ENCODE assay signal across 9 cellular contexts in genomic region chr15:80996247-80996646, GRCh38. TPM values are rescaled to one million over a fixed set of nuclear protein-coding genes. Genes with fewer than 3 reads are reported as not detected.
DNase-seq lines count a peak whose midpoint lies in the region; ATAC-seq and TF ChIP-seq lines count a peak whose summit lies in the region.
"Had no signal": no experiment of that assay in that cellular context is flagged by ENCODE, and none has a peak within 500 bp of the region (broad histone marks: within the 10 kb centered on the region; RNA-seq: fewer than 3 reads in every experiment).

No MANE protein-coding gene starts in this region.

- intact Hi-C loops in activated CD8-positive, alpha-beta T cell treated with anti-CD3 and anti-CD28 coated beads for 36 hours (cut with micrococcal nuclease), result loop anchor here (10.0 kb wide), 3 partner anchors 109 to 299 kb away; no protein-coding TSS in a partner anchor
- intact Hi-C loops in spleen (cut with DNase I; ENCODE audit: low total_unique reads), result loop anchor here (10.0 kb wide), 1 partner anchor 109 kb away; no protein-coding TSS in a partner anchor

- H3K27me3 ChIP-seq in endodermal cell (ENCODE audit: control insufficient read depth, insufficient read depth, low read length, poor library complexity, severe bottlenecking) (no peaks in the 10 kb centered on the region), spleen (replicated peaks in 1 of 7) (no peaks in the 10 kb centered on the region)

- H3K4me1 ChIP-seq in endodermal cell (ENCODE audit: control insufficient read depth, insufficient read depth, low read length) (no peaks in the 10 kb centered on the region), spleen (peaks cover 11 to 37% (median 23%) of the 10 kb centered on the region in 6 donors)

- TF ChIP-seq CTCF in activated CD8-positive, alpha-beta T cell treated with anti-CD3 and anti-CD28 coated beads for 36 hours (IDR thresholded peaks at IDR 0.05), result peak; percentile 87
- TF ChIP-seq CTCF in endodermal cell (conservative IDR thresholded peaks at IDR 0.05), result peak; percentile 84
- peak in 7 of 11 experiments; percentile 31 to 59 (median 48) for TF ChIP-seq CTCF in spleen (IDR thresholded peaks at IDR 0.05 in 8 of 11, conservative IDR thresholded peaks at IDR 0.05 in 3 of 11)

- H3K36me3 Mint-ChIP-seq in activated CD8-positive, alpha-beta T cell treated with anti-CD3 and anti-CD28 coated beads for 36 hours (ENCODE audit: low read depth), result peaks cover 1% of the 10 kb centered on the region
- H3K36me3 Mint-ChIP-seq in activated CD8-positive, alpha-beta T cell treated with anti-CD3 and anti-CD28 coated beads, Interleukin-2, amount 10 ng/mL, durations not matched to agents 7 days and 5 days (ENCODE audit: low read depth), result peaks cover 5% of the 10 kb centered on the region
- no peaks in the 10 kb centered on the region for H3K36me3 Mint-ChIP-seq in endodermal cell (ENCODE audit: low read depth)

- H3K4me1 Mint-ChIP-seq in activated CD8-positive, alpha-beta T cell treated with anti-CD3 and anti-CD28 coated beads for 36 hours (ENCODE audit: low read depth), result peaks cover 28% of the 10 kb centered on the region
- peaks cover 48% of the 10 kb centered on the region for H3K4me1 Mint-ChIP-seq in activated CD8-positive, alpha-beta T cell treated with anti-CD3 and anti-CD28 coated beads, Interleukin-2, amount 10 ng/mL, durations not matched to agents 7 days and 5 days (ENCODE audit: low read depth)
- H3K4me1 Mint-ChIP-seq in endodermal cell, result peaks cover 8% of the 10 kb centered on the region

- no CpG with 5 or more reads among the region's 1 CpG for WGBS in endodermal cell (ENCODE audit: insufficient coverage in 1 of 2, insufficient read length in 1 of 2), 2 experiments
- whole genome bisulfite sequencing in spleen, 5 donors, result 95 to 100% (median 100%) methylated on average over 1 of the region's 1 CpG

- POLR2A ChIA-PET in activated CD8-positive, alpha-beta T cell treated with anti-CD3 and anti-CD28 coated beads for 36 hours (lab: Charles Lee), result no interaction called here
- POLR2A ChIA-PET in activated CD8-positive, alpha-beta T cell treated with anti-CD3 and anti-CD28 coated beads, Interleukin-2, amount 10 ng/mL, durations not matched to agents 7 days and 5 days (lab: Charles Lee), result no interaction called here

- peak; percentile 27 for DNase-seq in activated CD8-positive, alpha-beta T cell treated with anti-CD3 and anti-CD28 coated beads for 36 hours
- no peak for DNase-seq in activated CD8-positive, alpha-beta T cell treated with anti-CD3 and anti-CD28 coated beads, Interleukin-2, amount 10 ng/mL, durations not matched to agents 7 days and 5 days
- DNase-seq in NCI-H69 (lab: John Stamatoyannopoulos, UW), result peak; percentile 54
- DNase-seq in endodermal cell, result no peak
- DNase-seq in spleen, result no peak
- DNase-seq in NCI-H1436 (lab: John Stamatoyannopoulos, UW), result no peak
- DNase-seq in central memory CD4-positive, alpha-beta T cell, result no peak
- DNase-seq in DMS153 (lab: John Stamatoyannopoulos, UW), result no peak
- DNase-seq: DMS79 treated with DMSO at 0.1 percent for 48 hours had no signal

- TF ChIP-seq POLR2A in spleen (IDR thresholded peaks at IDR 0.05), result no peak

- no peak overlapping the region for H3K4me3 Mint-ChIP-seq in activated CD8-positive, alpha-beta T cell treated with anti-CD3 and anti-CD28 coated beads for 36 hours
- no peak overlapping the region for H3K4me3 Mint-ChIP-seq in activated CD8-positive, alpha-beta T cell treated with anti-CD3 and anti-CD28 coated beads, Interleukin-2, amount 10 ng/mL, durations not matched to agents 7 days and 5 days
- no peak overlapping the region for H3K4me3 Mint-ChIP-seq in endodermal cell

- no peaks in the 10 kb centered on the region for H3K36me3 ChIP-seq in endodermal cell (ENCODE audit: control insufficient read depth, insufficient read depth, low read length)
- no peaks in the 10 kb centered on the region for H3K36me3 ChIP-seq in spleen

- H3K27ac ChIP-seq in endodermal cell (ENCODE audit: low read depth, low read length) (no peak overlapping the region), spleen (no peak overlapping the region)

- H3K4me3 ChIP-seq in endodermal cell (ENCODE audit: low read length) (no peak overlapping the region), spleen (no peak overlapping the region)

- H3K27me3 Mint-ChIP-seq in activated CD8-positive, alpha-beta T cell treated with anti-CD3 and anti-CD28 coated beads for 36 hours, result no peaks in the 10 kb centered on the region
- no peaks in the 10 kb centered on the region for H3K27me3 Mint-ChIP-seq in activated CD8-positive, alpha-beta T cell treated with anti-CD3 and anti-CD28 coated beads, Interleukin-2, amount 10 ng/mL, durations not matched to agents 7 days and 5 days (ENCODE audit: low read depth)
- H3K27me3 Mint-ChIP-seq in endodermal cell (ENCODE audit: insufficient read depth), result no peaks in the 10 kb centered on the region

- no peak overlapping the region for H3K9ac ChIP-seq in endodermal cell (ENCODE audit: extremely low read depth, low read length, poor library complexity, severe bottlenecking)

- no peak for ATAC-seq in activated CD8-positive, alpha-beta T cell treated with anti-CD3 and anti-CD28 coated beads for 36 hours
- no peak for ATAC-seq in activated CD8-positive, alpha-beta T cell treated with anti-CD3 and anti-CD28 coated beads, Interleukin-2, amount 10 ng/mL, durations not matched to agents 7 days and 5 days

- peaks cover 5% of the 10 kb centered on the region for H3K9me3 Mint-ChIP-seq in activated CD8-positive, alpha-beta T cell treated with anti-CD3 and anti-CD28 coated beads for 36 hours
- H3K9me3 Mint-ChIP-seq in activated CD8-positive, alpha-beta T cell treated with anti-CD3 and anti-CD28 coated beads, Interleukin-2, amount 10 ng/mL, durations not matched to agents 7 days and 5 days (ENCODE audit: insufficient read depth), result no peaks in the 10 kb centered on the region
- no peaks in the 10 kb centered on the region for H3K9me3 Mint-ChIP-seq in endodermal cell

- CTCF ChIA-PET in activated CD8-positive, alpha-beta T cell treated with anti-CD3 and anti-CD28 coated beads for 36 hours (lab: Charles Lee), result interaction anchor here (2.1 to 2.4 kb wide), 2 partner anchors 112 to 270 kb away, joined by 10 read pairs; no protein-coding TSS in a partner anchor
- CTCF ChIA-PET in activated CD8-positive, alpha-beta T cell treated with anti-CD3 and anti-CD28 coated beads, Interleukin-2, amount 10 ng/mL, durations not matched to agents 7 days and 5 days (lab: Charles Lee), result interaction anchor here (1.8 kb wide), 1 partner anchor 270 kb away, joined by 12 read pairs; no protein-coding TSS in a partner anchor

- H3K9me3 ChIP-seq in endodermal cell (ENCODE audit: control insufficient read depth, low read length), result no peaks in the 10 kb centered on the region
- H3K9me3 ChIP-seq in spleen, result peaks cover 0 to 6% (median 2%) of the 10 kb centered on the region in 8 donors

- no peak overlapping the region for H3K27ac Mint-ChIP-seq in activated CD8-positive, alpha-beta T cell treated with anti-CD3 and anti-CD28 coated beads for 36 hours
- H3K27ac Mint-ChIP-seq in activated CD8-positive, alpha-beta T cell treated with anti-CD3 and anti-CD28 coated beads, Interleukin-2, amount 10 ng/mL, durations not matched to agents 7 days and 5 days, result no peak overlapping the region
- no peak overlapping the region for H3K27ac Mint-ChIP-seq in endodermal cell

RNA-seq across cellular contexts. Expression of gene TLNRD1, which starts 4.5 kb away (rescaled TPM):
- 10 to 100 TPM; 19.3 to 20.1 TPM for total RNA-seq in activated CD8-positive, alpha-beta T cell treated with anti-CD3 and anti-CD28 coated beads for 36 hours
- total RNA-seq in activated CD8-positive, alpha-beta T cell treated with anti-CD3 and anti-CD28 coated beads, Interleukin-2, amount 10 ng/mL, durations not matched to agents 7 days and 5 days, result 10 to 100 TPM; 32.3 to 33.8 TPM
- total RNA-seq in endodermal cell (10 to 100 TPM; 25.1 to 28.2 TPM), spleen (10 to 100 TPM; 22.7 to 53.3 (median 32.3) TPM)
- 14.4 TPM for polyA plus RNA-seq in endodermal cell (2013, experiment 1 of 2)
- polyA plus RNA-seq in endodermal cell (2013, experiment 2 of 2), result 14.3 TPM
- 10 to 100 TPM in 1 of 3 donors, 1 to 10 TPM in 2; 6.2 to 14.1 (median 8.1) TPM for polyA plus RNA-seq in spleen

RNA-seq across cellular contexts. Expression of gene MESD, which starts 6.6 kb away (rescaled TPM):
- total RNA-seq in activated CD8-positive, alpha-beta T cell treated with anti-CD3 and anti-CD28 coated beads for 36 hours, result 10 to 100 TPM; 15.8 to 16.5 TPM
- total RNA-seq in activated CD8-positive, alpha-beta T cell treated with anti-CD3 and anti-CD28 coated beads, Interleukin-2, amount 10 ng/mL, durations not matched to agents 7 days and 5 days, result 10 to 100 TPM; 27.0 to 27.4 TPM
- 10 to 100 TPM; 31.7 to 35.8 TPM for total RNA-seq in endodermal cell
- polyA plus RNA-seq in endodermal cell (2013, experiment 1 of 2), result 31.8 TPM
- polyA plus RNA-seq in endodermal cell (2013, experiment 2 of 2), result 31.8 TPM
- total RNA-seq in spleen, result 10 to 100 TPM; 25.4 to 39.8 (median 29.1) TPM
- polyA plus RNA-seq in spleen, result 10 to 100 TPM in 2 of 3 donors, 1 to 10 TPM in 1; 8.5 to 13.1 (median 10.3) TPM

Comparison
In these comparisons a context has a peak if more than half of its experiments do, and no peak if none do; other contexts are left out.
1. DNase-seq: peak in activated CD8-positive, alpha-beta T cell treated with anti-CD3 and anti-CD28 coated beads for 36 hours (single experiment) and NCI-H69 (single experiment); none in activated CD8-positive, alpha-beta T cell treated with anti-CD3 and anti-CD28 coated beads, Interleukin-2, amount 10 ng/mL, durations not matched to agents 7 days and 5 days (single experiment), endodermal cell (single experiment), spleen (single experiment), NCI-H1436 (single experiment), central memory CD4-positive, alpha-beta T cell (single experiment) and DMS153 (single experiment).
2. Peak in every context shown above with its lines, with median percentiles within 50 percentile points of each other: CTCF ChIP-seq.